In genomic region chr5:89992201-89992600, GRCh38 we compare ENCODE assay signal across 31 cellular contexts.
"Had no signal": no experiment of that assay in that cellular context is flagged by ENCODE, and none has a peak within 500 bp of the region (broad histone marks: within the 10 kb centered on the region; RNA-seq: fewer than 3 reads in every experiment).

No MANE protein-coding gene starts in this region.

- H3K36me3 ChIP-seq: brain microvascular endothelial cell, esophagus muscularis mucosa, gastrocnemius medialis, heart left ventricle, WERI-Rb-1 had no signal

- H3K4me1 ChIP-seq: foreskin keratinocyte had no signal

- ATAC-seq: activated CD4-positive, CD25-positive, alpha-beta regulatory T cell treated with anti-CD3 and anti-CD28 coated beads, Interleukin-2, amount 50 U/mL, for 24 hours; activated CD8-positive, alpha-beta T cell treated with anti-CD3 and anti-CD28 coated beads for 36 hours; activated T-cell treated with anti-CD3 and anti-CD28 coated beads, Interleukin-2, amount 50 U/mL, for 4 hours; activated T-helper 17 cell treated with anti-CD3 and anti-CD28 coated beads, Interleukin-2, amount 50 U/mL, for 72 hours; effector memory CD8-positive, alpha-beta T cell; foreskin keratinocyte; gastrocnemius medialis; heart left ventricle had no signal

- H3K27me3 ChIP-seq: brain microvascular endothelial cell, esophagus muscularis mucosa, gastrocnemius medialis, heart left ventricle had no signal

- FAIRE-seq: astrocyte, colon had no signal

- H3K9me3 ChIP-seq: esophagus muscularis mucosa, gastrocnemius medialis, heart left ventricle had no signal

- H3K4me3 ChIP-seq: esophagus muscularis mucosa, gastrocnemius medialis, heart left ventricle had no signal

- DNase-seq: activated B cell treated with CpG ODN at 0.5 μM for 24 hours; activated CD4-positive, alpha-beta T cell treated with anti-CD3 and anti-CD28 coated beads for 48 hours; activated CD4-positive, alpha-beta T cell treated with anti-CD3 and anti-CD28 coated beads, Interleukin-2, amount 50 U/mL, for 1 hour; activated CD4-positive, alpha-beta T cell treated with anti-CD3 and anti-CD28 coated beads, Interleukin-2, amount 50 U/mL, for 48 hours; activated CD8-positive, alpha-beta memory T cell treated with anti-CD3 and anti-CD28 coated beads for 24 hours; activated CD8-positive, alpha-beta T cell treated with anti-CD3 and anti-CD28 coated beads for 36 hours; activated effector memory CD4-positive, alpha-beta T cell treated with Interleukin-2 at 50 U/mL for 16 hours; activated gamma-delta T cell treated with Interleukin-2 at 50 U/mL for 16 hours; activated naive CD4-positive, alpha-beta T cell treated with anti-CD3 and anti-CD28 coated beads, Interleukin-2, amount 50 U/mL, for 16 hours; activated naive CD4-positive, alpha-beta T cell treated with Interleukin-2 at 50 U/mL for 16 hours; activated T-cell treated with anti-CD3 and anti-CD28 coated beads, Interleukin-2, amount 50 U/mL, for 4 hours; amniotic stem cell; anterior cingulate cortex; brain microvascular endothelial cell; caudate nucleus; cortex of kidney; dermis blood vessel endothelial cell; effector CD4-positive, alpha-beta T cell; effector memory CD8-positive, alpha-beta T cell; erythroblast; foreskin keratinocyte; gastrocnemius medialis; glutamatergic neuron; heart left ventricle; T1000; WERI-Rb-1 had no signal

- H3K27ac ChIP-seq: brain microvascular endothelial cell, esophagus muscularis mucosa, foreskin keratinocyte, gastrocnemius medialis, heart left ventricle, WERI-Rb-1 had no signal
